16 cellular contexts compared by ENCODE assay signal in the genomic region with DNA sequence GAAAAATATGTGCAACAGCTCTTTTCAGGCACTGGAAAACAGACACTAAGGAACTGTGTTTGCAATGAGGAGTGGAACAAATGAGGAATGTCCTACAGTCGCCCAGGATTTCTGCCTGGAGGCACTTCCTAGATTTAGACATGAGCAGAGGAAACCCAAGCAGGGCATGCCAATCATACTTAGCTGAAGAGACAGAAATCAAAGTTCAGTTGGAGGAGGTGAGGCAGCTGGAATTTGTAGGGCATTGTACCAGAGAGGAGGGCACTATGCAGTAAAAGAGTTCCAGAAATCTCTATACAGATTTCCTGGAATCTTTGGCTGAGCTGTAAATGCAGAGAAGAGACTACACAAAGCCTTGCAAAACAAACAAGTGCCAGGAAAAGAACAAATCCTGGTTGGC.
DNase-seq lines count a peak whose midpoint lies in the region; ATAC-seq and TF ChIP-seq lines count a peak whose summit lies in the region.
"Had no signal": no experiment of that assay in that cellular context is flagged by ENCODE, and none has a peak within 500 bp of the region (broad histone marks: within the 10 kb centered on the region; RNA-seq: fewer than 3 reads in every experiment).

No MANE protein-coding gene starts in this region.

- no peak overlapping the region for H3T11ph ChIP-seq in H9 (ENCODE audit: low read length)

- no peak overlapping the region for H3K14ac ChIP-seq in neuronal stem cell (ENCODE audit: low read length)
- no peak overlapping the region for H3K14ac ChIP-seq in H9 (ENCODE audit: insufficient read depth, low read length)

- no peaks in the 10 kb centered on the region for H3K27me3 ChIP-seq in breast epithelium
- no peaks in the 10 kb centered on the region for H3K27me3 ChIP-seq in right cardiac atrium (ENCODE audit: control insufficient read depth, insufficient read depth)
- H3K27me3 ChIP-seq in neuronal stem cell (ENCODE audit: control insufficient read depth in 3 of 3, insufficient read depth in 3 of 3, low read depth in 1 of 3, low read length in 3 of 3), result no peaks in the 10 kb centered on the region
- H3K27me3 ChIP-seq in H9 (ENCODE audit: insufficient read depth, low read length), result no peaks in the 10 kb centered on the region

- H2BK15ac ChIP-seq in neuronal stem cell (ENCODE audit: low read length) (no peak overlapping the region), H9 (ENCODE audit: low read depth, low read length) (no peak overlapping the region)

- no peaks in the 10 kb centered on the region for H3K79me2 ChIP-seq in H9 (ENCODE audit: insufficient read depth, low read length)
- H3K79me2 ChIP-seq: parathyroid adenoma had no signal

- H3K4me1 ChIP-seq in breast epithelium (no peaks in the 10 kb centered on the region), right cardiac atrium (ENCODE audit: control insufficient read depth, insufficient read depth, low read length) (peaks cover 2% of the 10 kb centered on the region), neuronal stem cell (ENCODE audit: control insufficient read depth in 2 of 2, insufficient read depth in 1 of 2, low read depth in 1 of 2, low read length in 2 of 2) (peaks cover 0 to 2% of the 10 kb centered on the region in 2 donors), H9 (ENCODE audit: insufficient read depth, low read length) (no peaks in the 10 kb centered on the region; the same call in 1 of the 2 replicates)
- H3K4me1 ChIP-seq: parathyroid adenoma had no signal

- H3K23ac ChIP-seq in neuronal stem cell (ENCODE audit: low read depth, low read length, poor library complexity) (no peak overlapping the region), H9 (ENCODE audit: insufficient read length, low read depth, low read length) (no peak overlapping the region)

- H2BK12ac ChIP-seq in neuronal stem cell (ENCODE audit: low read length), result no peak overlapping the region
- no peak overlapping the region for H2BK12ac ChIP-seq in H9 (ENCODE audit: insufficient read length, low read depth, low read length)

- no peak overlapping the region for H3K4me3 ChIP-seq in LNCaP clone FGC (ENCODE audit: low read depth, low read length)
- H3K4me3 ChIP-seq in breast epithelium, result no peak overlapping the region
- no peak overlapping the region for H3K4me3 ChIP-seq in right cardiac atrium (ENCODE audit: low read length)
- H3K4me3 ChIP-seq in neuronal stem cell (ENCODE audit: low read length in 2 of 2), result no peak overlapping the region

- H2BK5ac ChIP-seq in neuronal stem cell (ENCODE audit: low read length) (no peak overlapping the region), H9 (ENCODE audit: insufficient read length, low read length) (no peak overlapping the region)

- H2AK5ac ChIP-seq in neuronal stem cell (ENCODE audit: low read depth, low read length) (no peak overlapping the region), H9 (ENCODE audit: insufficient read length, low read length) (no peak overlapping the region)

- no peaks in the 10 kb centered on the region for H3K79me1 ChIP-seq in neuronal stem cell (ENCODE audit: low read depth, low read length)
- H3K79me1 ChIP-seq in H9 (ENCODE audit: insufficient read depth, low read depth, low read length, poor library complexity, severe bottlenecking), result no peaks in the 10 kb centered on the region

- no peak overlapping the region for H2BK20ac ChIP-seq in H9 (ENCODE audit: low read depth, low read length, poor library complexity, severe bottlenecking)

- H3K36me3 Mint-ChIP-seq in activated T-helper 1 cell treated with anti-CD3 and anti-CD28 coated beads, Interleukin-12 subunit alpha, Interleukin-12 subunit beta, Interleukin-2, Interleukin-4 antibody, amounts not matched to agents 30 ng/mL and 10 ng/mL and 1 ng/mL, durations not matched to agents 14 hours and 24 hours and 36 hours (ENCODE audit: low read depth), result no peaks in the 10 kb centered on the region
- no peaks in the 10 kb centered on the region; a peak in 1 of 7 replicates for H3K36me3 Mint-ChIP-seq in H9 (ENCODE audit: insufficient read depth in 1 of 3, low read depth in 3 of 3)

- H3K4ac ChIP-seq in neuronal stem cell (ENCODE audit: low read length), result no peak overlapping the region
- H3K4ac ChIP-seq in H9 (ENCODE audit: low read depth, low read length), result no peak overlapping the region

- H3K9ac ChIP-seq in neuronal stem cell (ENCODE audit: low read depth, low read length, poor library complexity), result no peak overlapping the region
- H3K9ac ChIP-seq in H9 (ENCODE audit: extremely low read depth, insufficient read length, low read length), result no peak overlapping the region
- H3K9ac ChIP-seq: parathyroid adenoma had no signal

- H4K20me1 ChIP-seq in H9 (ENCODE audit: control insufficient read depth, insufficient read depth, insufficient read length), result no peaks in the 10 kb centered on the region

- intact Hi-C loops in breast epithelium (cut with DNase I; ENCODE audit: low total_unique reads) (no loop called here), right cardiac atrium (cut with DNase I) (no loop called here)
- intact Hi-C loops in activated T-helper 1 cell treated with anti-CD3 and anti-CD28 coated beads, Interleukin-12 subunit alpha, Interleukin-12 subunit beta, Interleukin-2, Interleukin-4 antibody, amounts not matched to agents 30 ng/mL and 10 ng/mL and 1 ng/mL, durations not matched to agents 14 hours and 24 hours and 36 hours (cut with micrococcal nuclease), result no loop called here

- ATAC-seq in right cardiac atrium, result peak; percentile 35 to 65
- ATAC-seq: activated naive CD8-positive, alpha-beta T cell treated with anti-CD3 and anti-CD28 coated beads, Interleukin-2, amount 50 U/mL, for 24 hours had no signal

- peak overlapping the region; percentile 29 to 71 for H3K27ac ChIP-seq in breast epithelium
- no peak overlapping the region for H3K27ac ChIP-seq in right cardiac atrium (ENCODE audit: low read length)
- no peak overlapping the region for H3K27ac ChIP-seq in neuronal stem cell (replicated peaks; ENCODE audit: low read length)
- no peak overlapping the region for H3K27ac ChIP-seq in H9 (ENCODE audit: insufficient read length, low read depth, low read length)
- H3K27ac ChIP-seq: parathyroid adenoma had no signal

- H4K91ac ChIP-seq in neuronal stem cell (ENCODE audit: low read depth, low read length, poor library complexity) (no peak overlapping the region), H9 (ENCODE audit: insufficient read length, low read depth, low read length) (no peak overlapping the region)

- no peaks in the 10 kb centered on the region for H3K4me1 Mint-ChIP-seq in activated T-helper 1 cell treated with anti-CD3 and anti-CD28 coated beads, Interleukin-12 subunit alpha, Interleukin-12 subunit beta, Interleukin-2, Interleukin-4 antibody, amounts not matched to agents 30 ng/mL and 10 ng/mL and 1 ng/mL, durations not matched to agents 14 hours and 24 hours and 36 hours (ENCODE audit: low read depth)
- H3K4me1 Mint-ChIP-seq in H9, result peaks cover 7 to 12% of the 10 kb centered on the region in 2 experiments
- H3K4me1 Mint-ChIP-seq: activated naive CD8-positive, alpha-beta T cell treated with anti-CD3 and anti-CD28 coated beads, Interleukin-2, amount 50 U/mL, for 24 hours had no signal

- TF ChIP-seq POLR2A in breast epithelium (IDR thresholded peaks at IDR 0.05), result no peak

- no peaks in the 10 kb centered on the region for H3K27me3 Mint-ChIP-seq in activated T-helper 1 cell treated with anti-CD3 and anti-CD28 coated beads, Interleukin-12 subunit alpha, Interleukin-12 subunit beta, Interleukin-2, Interleukin-4 antibody, amounts not matched to agents 30 ng/mL and 10 ng/mL and 1 ng/mL, durations not matched to agents 14 hours and 24 hours and 36 hours (ENCODE audit: insufficient read depth)
- H3K27me3 Mint-ChIP-seq in H9 (ENCODE audit: low read depth), result no peaks in the 10 kb centered on the region
- H3K27me3 Mint-ChIP-seq: activated naive CD8-positive, alpha-beta T cell treated with anti-CD3 and anti-CD28 coated beads, Interleukin-2, amount 50 U/mL, for 24 hours had no signal

- H3K4me2 ChIP-seq in neuronal stem cell (ENCODE audit: insufficient read depth, low read length, poor library complexity, severe bottlenecking) (no peak overlapping the region), H9 (ENCODE audit: insufficient read depth, insufficient read length, low read length) (no peak overlapping the region)

- H3K27ac Mint-ChIP-seq in activated T-helper 1 cell treated with anti-CD3 and anti-CD28 coated beads, Interleukin-12 subunit alpha, Interleukin-12 subunit beta, Interleukin-2, Interleukin-4 antibody, amounts not matched to agents 30 ng/mL and 10 ng/mL and 1 ng/mL, durations not matched to agents 14 hours and 24 hours and 36 hours, result no peak overlapping the region
- H3K27ac Mint-ChIP-seq in H9, result no peak overlapping the region
- H3K27ac Mint-ChIP-seq: activated naive CD8-positive, alpha-beta T cell treated with anti-CD3 and anti-CD28 coated beads, Interleukin-2, amount 50 U/mL, for 24 hours; T-helper 1 cell treated with Interleukin-12 subunit alpha and Interleukin-12 subunit beta and Interleukin-4 antibody, amounts not matched to agents 30 μg/mL and 1 μg/mL, for 36 hours had no signal

- no peak for TF ChIP-seq CTCF in LNCaP clone FGC (IDR thresholded peaks at IDR 0.05; ENCODE audit: control insufficient read depth, extremely low read depth, insufficient read depth)
- TF ChIP-seq CTCF in breast epithelium (IDR thresholded peaks at IDR 0.05), result no peak
- no peak for TF ChIP-seq CTCF in H9 (conservative IDR thresholded peaks at IDR 0.05)

- H3K36me3 ChIP-seq in breast epithelium, result no peaks in the 10 kb centered on the region
- no peaks in the 10 kb centered on the region for H3K36me3 ChIP-seq in neuronal stem cell (replicated peaks in 1 of 2; ENCODE audit: control insufficient read depth in 2 of 2, insufficient read depth in 2 of 2, low read length in 2 of 2)

- H3K23me2 ChIP-seq in H9 (ENCODE audit: insufficient read length, low read depth, low read length, poor library complexity, severe bottlenecking), result no peaks in the 10 kb centered on the region

- no peak overlapping the region for H2BK120ac ChIP-seq in neuronal stem cell (ENCODE audit: low read depth, low read length)
- no peak overlapping the region for H2BK120ac ChIP-seq in H9 (ENCODE audit: low read depth, low read length, poor library complexity, severe bottlenecking)

- no peak overlapping the region for H3K56ac ChIP-seq in H9 (ENCODE audit: insufficient read length, low read depth, low read length)

- WGBS in right cardiac atrium, result 10% methylated on average over 1 of the region's 1 CpG
- WGBS in neuronal stem cell (ENCODE audit: extremely low coverage in 2 of 2, insufficient read length in 2 of 2, insufficient replicate concordance in 1 of 2), 2 donors, result no CpG with 5 or more reads among the region's 1 CpG
- WGBS in H9 (ENCODE audit: extremely low coverage, insufficient read length, low lambda C conversion rate), result no CpG with 5 or more reads among the region's 1 CpG

- H3K9me3 Mint-ChIP-seq in activated T-helper 1 cell treated with anti-CD3 and anti-CD28 coated beads, Interleukin-12 subunit alpha, Interleukin-12 subunit beta, Interleukin-2, Interleukin-4 antibody, amounts not matched to agents 30 ng/mL and 10 ng/mL and 1 ng/mL, durations not matched to agents 14 hours and 24 hours and 36 hours, result no peaks in the 10 kb centered on the region
- H3K9me3 Mint-ChIP-seq in H9, result no peaks in the 10 kb centered on the region
- H3K9me3 Mint-ChIP-seq: activated naive CD8-positive, alpha-beta T cell treated with anti-CD3 and anti-CD28 coated beads, Interleukin-2, amount 50 U/mL, for 24 hours; T-helper 1 cell treated with Interleukin-12 subunit alpha and Interleukin-12 subunit beta and Interleukin-4 antibody, amounts not matched to agents 30 μg/mL and 1 μg/mL, for 36 hours had no signal

- no peak overlapping the region for H4K5ac ChIP-seq in H9 (ENCODE audit: insufficient read length, low read depth, low read length)

- H4K8ac ChIP-seq in neuronal stem cell (ENCODE audit: low read depth, low read length), result no peak overlapping the region
- H4K8ac ChIP-seq in H9 (replicated peaks; ENCODE audit: insufficient read length, low read depth, low read length), result no peak overlapping the region

- peak overlapping the region; percentile 59 for H2AFZ ChIP-seq in neuronal stem cell (ENCODE audit: low read length)
- H2AFZ ChIP-seq in H9 (ENCODE audit: low read length), result no peak overlapping the region
- H2AFZ ChIP-seq: parathyroid adenoma had no signal

- H3K9me3 ChIP-seq in breast epithelium (no peaks in the 10 kb centered on the region), right cardiac atrium (ENCODE audit: control insufficient read depth, low read length) (no peaks in the 10 kb centered on the region), neuronal stem cell (replicated peaks in 1 of 2; ENCODE audit: control insufficient read depth in 2 of 2, insufficient read depth in 1 of 2, low read depth in 1 of 2, low read length in 2 of 2) (no peaks in the 10 kb centered on the region), H9 (ENCODE audit: control insufficient read depth, low read depth, low read length) (no peaks in the 10 kb centered on the region)

- H3K18ac ChIP-seq in neuronal stem cell (ENCODE audit: low read length), result no peak overlapping the region
- H3K18ac ChIP-seq in H9 (ENCODE audit: insufficient read length, low read depth, low read length), result no peak overlapping the region

- DNase-seq in LNCaP clone FGC (ENCODE audit: low read depth) (peak; percentile 4), breast epithelium (ENCODE audit: low spot score in 2 of 2) (peak in 1 of 2 donors; percentile 24), right cardiac atrium (no peak), neuronal stem cell (ENCODE audit: low spot score) (no peak), NCI-H526 treated with DMSO at 0.1 percent for 48 hours (lab: John Stamatoyannopoulos, UW) (no peak), HT-29 (ENCODE audit: low spot score) (no peak), H9 (no peak)
- DNase-seq in activated T-helper 1 cell treated with anti-CD3 and anti-CD28 coated beads, Interleukin-12 subunit alpha, Interleukin-12 subunit beta, Interleukin-2, Interleukin-4 antibody, amounts not matched to agents 30 ng/mL and 10 ng/mL and 1 ng/mL, durations not matched to agents 14 hours and 24 hours and 36 hours (ENCODE audit: low spot score), result no peak
- DNase-seq: activated CD4-positive, alpha-beta T cell treated with anti-CD3 and anti-CD28 coated beads for 1 hour; activated naive CD8-positive, alpha-beta T cell treated with anti-CD3 and anti-CD28 coated beads, Interleukin-2, amount 50 U/mL, for 24 hours; activated T-cell treated with anti-CD3 and anti-CD28 coated beads, Interleukin-2, amount 50 U/mL, for 1 hour; dermis blood vessel endothelial cell; mesenchymal stem cell; NCI-H524 had no signal

- H3K4me3 Mint-ChIP-seq in activated T-helper 1 cell treated with anti-CD3 and anti-CD28 coated beads, Interleukin-12 subunit alpha, Interleukin-12 subunit beta, Interleukin-2, Interleukin-4 antibody, amounts not matched to agents 30 ng/mL and 10 ng/mL and 1 ng/mL, durations not matched to agents 14 hours and 24 hours and 36 hours, result no peak overlapping the region
- H3K4me3 Mint-ChIP-seq in H9, result no peak overlapping the region
- H3K4me3 Mint-ChIP-seq: activated naive CD8-positive, alpha-beta T cell treated with anti-CD3 and anti-CD28 coated beads, Interleukin-2, amount 50 U/mL, for 24 hours; T-helper 1 cell treated with Interleukin-12 subunit alpha and Interleukin-12 subunit beta and Interleukin-4 antibody, amounts not matched to agents 30 μg/mL and 1 μg/mL, for 36 hours had no signal

Comparison
In these comparisons a context has a peak if more than half of its experiments do, and no peak if none do; other contexts are left out.
1. H3K27ac ChIP-seq: peak in breast epithelium (2 of 2); none in right cardiac atrium (single experiment), neuronal stem cell (single experiment) and H9 (single experiment).